ENCODE assay signal across 24 cellular contexts in genomic region chr9:103522409-103522808, GRCh38.
DNase-seq lines count a peak whose midpoint lies in the region; ATAC-seq, FAIRE-seq and TF ChIP-seq lines count a peak whose summit lies in the region.
"Had no signal": no experiment of that assay in that cellular context is flagged by ENCODE, and none has a peak within 500 bp of the region (broad histone marks: within the 10 kb centered on the region; RNA-seq: fewer than 3 reads in every experiment).

No MANE protein-coding gene starts in this region.

- FAIRE-seq in A204.1 (lab: Jason Lieb, UNC) (peak; percentile 93), TTC549 (lab: Jason Lieb, UNC) (peak; percentile 32), endometrium (lab: Jason Lieb, UNC) (peak; percentile 84), pancreas (lab: Jason Lieb, UNC) (peak; percentile 87)
- FAIRE-seq: A549, GM12892, H54 had no signal

- H3K4me3 ChIP-seq in pancreas = no peak overlapping the region
- H3K4me3 ChIP-seq in suprapubic skin = no peak overlapping the region
- H3K4me3 ChIP-seq: A549; BLaER1 treated with 17β-estradiol and CSF1 and Interleukin-3, amounts not matched to agents 10 nM and 100 nM; HAP-1 had no signal

- H3K27me3 ChIP-seq in pancreas (no peaks in the 10 kb centered on the region), suprapubic skin (no peaks in the 10 kb centered on the region)
- H3K27me3 ChIP-seq: BE2C; BLaER1 treated with 17β-estradiol and CSF1 and Interleukin-3, amounts not matched to agents 10 nM and 100 nM had no signal

- H3K9me3 ChIP-seq in pancreas (no peaks in the 10 kb centered on the region), suprapubic skin (no peaks in the 10 kb centered on the region)
- H3K9me3 ChIP-seq: A549; BE2C; BLaER1 treated with 17β-estradiol and CSF1 and Interleukin-3, amounts not matched to agents 10 nM and 100 nM; HAP-1 had no signal

- WGBS in pancreas, 2 donors = 78 to 87% methylated on average over 3 of the region's 3 CpGs
- WGBS in suprapubic skin = 94% methylated on average over 3 of the region's 3 CpGs

- DNase-seq in pancreas (no peak), HuH-7.5 (ENCODE audit: low spot score) (no peak), HuH-7 (ENCODE audit: low spot score) (no peak), NCI-H82 (lab: John Stamatoyannopoulos, UW) (no peak), suprapubic skin (ENCODE audit: low spot score in 2 of 2) (no peak)
- DNase-seq: ACHN; AML-193; BE2C; Calu3; CD4-positive, alpha-beta T cell; COR-L47; DMS53; DMS79 treated with DMSO at 0.1 percent for 48 hours; GOT3; HFFc6 had no signal

- H3K4me1 ChIP-seq in pancreas = no peaks in the 10 kb centered on the region
- no peaks in the 10 kb centered on the region for H3K4me1 ChIP-seq in suprapubic skin
- H3K4me1 ChIP-seq: A549; BE2C; BLaER1 treated with 17β-estradiol and CSF1 and Interleukin-3, amounts not matched to agents 10 nM and 100 nM; HAP-1 had no signal

- TF ChIP-seq EP300 in suprapubic skin (IDR thresholded peaks at IDR 0.05) = no peak

- H3K36me3 ChIP-seq in pancreas = no peaks in the 10 kb centered on the region
- no peaks in the 10 kb centered on the region for H3K36me3 ChIP-seq in suprapubic skin
- H3K36me3 ChIP-seq: BE2C; BLaER1 treated with 17β-estradiol and CSF1 and Interleukin-3, amounts not matched to agents 10 nM and 100 nM; HAP-1 had no signal

- no peak for ATAC-seq in pancreas
- ATAC-seq: A549 had no signal

- H3K27ac ChIP-seq in pancreas (no peak overlapping the region), suprapubic skin (no peak overlapping the region)
- H3K27ac ChIP-seq: 22Rv1; A549; BLaER1 treated with 17β-estradiol and CSF1 and Interleukin-3, amounts not matched to agents 10 nM and 100 nM had no signal

- TF ChIP-seq POLR2A in suprapubic skin (IDR thresholded peaks at IDR 0.05) = no peak

- intact Hi-C loops in pancreas (cut with DNase I) = no loop called here

- TF ChIP-seq CTCF in pancreas (IDR thresholded peaks at IDR 0.05) (no peak), suprapubic skin (IDR thresholded peaks at IDR 0.05) (no peak)
